In the genomic region with DNA sequence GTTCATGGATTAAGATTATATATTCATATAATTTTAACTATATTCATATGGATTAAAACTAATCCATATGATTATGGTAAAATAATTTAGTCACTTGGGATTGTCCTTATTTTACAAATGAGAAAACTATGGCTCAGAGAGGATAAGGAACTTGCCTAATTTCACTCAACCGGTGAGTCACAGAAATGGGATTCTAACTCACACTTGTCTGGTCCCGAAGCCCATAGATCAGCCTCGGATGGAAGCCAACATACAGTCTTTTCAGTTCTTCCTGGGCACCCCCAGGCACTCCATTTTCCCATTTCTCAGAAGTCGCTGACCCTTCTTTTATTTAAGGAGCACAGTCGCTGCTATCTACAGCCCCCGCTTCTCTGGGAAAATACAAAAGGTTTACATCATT, we compare ENCODE assay signal across 23 cellular contexts. TPM values are rescaled to one million over a fixed set of nuclear protein-coding genes. Genes with fewer than 3 reads are reported as not detected.
DNase-seq lines count a peak whose midpoint lies in the region; FAIRE-seq and TF ChIP-seq lines count a peak whose summit lies in the region.
"Had no signal": no experiment of that assay in that cellular context is flagged by ENCODE, and none has a peak within 500 bp of the region (broad histone marks: within the 10 kb centered on the region; RNA-seq: fewer than 3 reads in every experiment).

No MANE protein-coding gene starts in this region.

- peaks cover 35% of the 10 kb centered on the region for H3K4me1 ChIP-seq in adipocyte (ENCODE audit: control insufficient read depth, insufficient read depth, low read length)
- H3K4me1 ChIP-seq in mesendoderm (ENCODE audit: control insufficient read depth, low read depth, low read length) = no peaks in the 10 kb centered on the region
- H3K4me1 ChIP-seq: BE2C, Caco-2, foreskin keratinocyte, pancreas had no signal

- no peak overlapping the region for H3K23ac ChIP-seq in mesendoderm (ENCODE audit: low read length)

- H3K27me3 ChIP-seq in adipocyte (replicated peaks; ENCODE audit: control insufficient read depth, insufficient read depth, low read length) (no peaks in the 10 kb centered on the region), mesendoderm (ENCODE audit: insufficient read depth, low read length, poor library complexity) (no peaks in the 10 kb centered on the region)
- H3K27me3 ChIP-seq: brain microvascular endothelial cell, pancreas, tibial nerve had no signal

- no peak for TF ChIP-seq CTCF in fibroblast of pulmonary artery (IDR thresholded peaks at IDR 0.05; ENCODE audit: low read length, missing control alignments)

- peak overlapping the region; percentile 77 for H3K4me3 ChIP-seq in adipocyte (ENCODE audit: low read length)
- no peak overlapping the region for H3K4me3 ChIP-seq in fibroblast of pulmonary artery (replicated peaks; ENCODE audit: low read depth, low read length)
- H3K4me3 ChIP-seq in mesendoderm (ENCODE audit: low read length) = no peak overlapping the region

- H3K4me2 ChIP-seq in mesendoderm (ENCODE audit: low read length) = no peak overlapping the region

- H4K5ac ChIP-seq in mesendoderm (ENCODE audit: low read length) = no peak overlapping the region

- peak; percentile 20 for FAIRE-seq in H54 (lab: Jason Lieb, UNC)
- FAIRE-seq: pancreas, TTC549 had no signal

- H3K9ac ChIP-seq in adipocyte (ENCODE audit: low read length) (peak overlapping the region; percentile 89), mesendoderm (ENCODE audit: low read length) (no peak overlapping the region)

- no peak overlapping the region for H3K18ac ChIP-seq in mesendoderm (ENCODE audit: low read length)

- intact Hi-C loops in head of caudate nucleus (cut with DNase I) = no loop called here

- no peaks in the 10 kb centered on the region for H3K79me1 ChIP-seq in mesendoderm (ENCODE audit: low read length)

- no peaks in the 10 kb centered on the region for H3K36me3 ChIP-seq in adipocyte (ENCODE audit: control insufficient read depth, insufficient read depth, low read length, severe bottlenecking)
- no peaks in the 10 kb centered on the region for H3K36me3 ChIP-seq in mesendoderm (ENCODE audit: control insufficient read depth, insufficient read depth, low read length)
- H3K36me3 ChIP-seq: BE2C, brain microvascular endothelial cell, pancreas, tibial nerve had no signal

- no peak overlapping the region for H2BK120ac ChIP-seq in mesendoderm (ENCODE audit: low read depth, low read length)

- no peak overlapping the region for H2BK15ac ChIP-seq in mesendoderm (replicated peaks; ENCODE audit: low read depth)

- H2BK5ac ChIP-seq in mesendoderm (ENCODE audit: low read length) = no peak overlapping the region

- H2AK5ac ChIP-seq in mesendoderm (ENCODE audit: low read length) = no peak overlapping the region

- H3K56ac ChIP-seq in mesendoderm (ENCODE audit: low read length) = no peak overlapping the region

- no CpG with 5 or more reads among the region's 6 CpGs for WGBS in mesendoderm (ENCODE audit: extremely low coverage, insufficient coverage, low lambda C conversion rate)

- TF ChIP-seq POLR2A in H54 (IDR thresholded peaks at IDR 0.05; ENCODE audit: low read depth, low read length) = no peak

- no peaks in the 10 kb centered on the region for H3K9me3 ChIP-seq in adipocyte (ENCODE audit: control insufficient read depth, low read length)
- H3K9me3 ChIP-seq: BE2C, Caco-2, pancreas had no signal

- H3K79me2 ChIP-seq in mesendoderm (ENCODE audit: control insufficient read depth, insufficient read depth, low read length) = no peaks in the 10 kb centered on the region

- no peak for DNase-seq in H54 (ENCODE audit: insufficient read length, low spot score)
- DNase-seq in adipocyte (ENCODE audit: low read depth) = no peak
- DNase-seq in fibroblast of pulmonary artery (ENCODE audit: low read depth) = peak; percentile 36
- no peak for DNase-seq in head of caudate nucleus
- DNase-seq in superior temporal gyrus (ENCODE audit: extremely low spot score) = no peak
- DNase-seq in NCI-H524 (lab: John Stamatoyannopoulos, UW) = no peak
- no peak for DNase-seq in mesendoderm
- DNase-seq: activated CD4-positive, alpha-beta T cell treated with anti-CD3 and anti-CD28 coated beads for 4 hours; activated CD8-positive, alpha-beta memory T cell treated with anti-CD3 and anti-CD28 coated beads, Interleukin-2, amount 10 ng/mL, durations not matched to agents 7 days and 5 days; activated naive CD8-positive, alpha-beta T cell treated with anti-CD3 and anti-CD28 coated beads for 36 hours; BE2C; brain microvascular endothelial cell; Caco-2; kidney glomerular epithelial cell; naive B cell; NCI-H2081 treated with DMSO at 0.1 percent for 48 hours; NCI-H510A; pancreas; stimulated activated naive B cell treated with anti-CD40 and anti-IgM and Interleukin-4, amounts not matched to agents 10 μg/mL and 1 μg/mL and 100 μg/mL, for 72 hours had no signal

- H4K8ac ChIP-seq in mesendoderm (ENCODE audit: low read depth, low read length) = no peak overlapping the region

- H3K4ac ChIP-seq in mesendoderm (ENCODE audit: low read depth, low read length) = no peak overlapping the region

- H3K27ac ChIP-seq in mesendoderm (ENCODE audit: low read depth, low read length) = no peak overlapping the region
- H3K27ac ChIP-seq: foreskin keratinocyte, HL-60, pancreas had no signal

RNA-seq across cellular contexts. Expression of a gene that starts 36.8 kb away (rescaled TPM):
- 35.6 TPM for polyA plus RNA-seq in mesendoderm (2013, experiment 1 of 2)
- 35.0 TPM for polyA plus RNA-seq in mesendoderm (2013, experiment 2 of 2)
